In the genomic region with DNA sequence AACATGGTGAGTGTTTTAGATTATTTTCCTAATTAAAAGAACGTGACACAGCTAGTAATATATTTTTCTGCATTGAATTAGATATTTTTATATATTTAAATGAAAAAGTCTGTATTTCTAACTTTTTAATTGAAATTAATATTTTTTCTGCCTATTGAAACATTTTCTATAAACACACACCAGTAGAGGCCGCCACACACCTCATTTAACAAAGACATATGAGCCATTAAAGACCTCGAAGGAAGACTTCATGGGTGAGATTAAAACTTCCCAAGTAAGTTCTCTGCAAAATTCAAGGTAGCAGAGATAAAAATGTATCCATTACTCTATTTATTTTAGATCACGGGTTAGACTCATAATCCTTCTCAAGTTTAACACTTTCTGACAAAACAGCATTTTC, we compare ENCODE assay signal across 13 cellular contexts. TPM values are rescaled to one million over a fixed set of nuclear protein-coding genes. Genes with fewer than 3 reads are reported as not detected.
DNase-seq lines count a peak whose midpoint lies in the region; ATAC-seq and TF ChIP-seq lines count a peak whose summit lies in the region.
"Had no signal": no experiment of that assay in that cellular context is flagged by ENCODE, and none has a peak within 500 bp of the region (broad histone marks: within the 10 kb centered on the region; RNA-seq: fewer than 3 reads in every experiment).

No MANE protein-coding gene starts in this region.

- no TSS peak for BruUV-seq in Panc1 (replicated peaks; lab: Mats Ljungman, UMichigan)

- peaks cover 44% of the 10 kb centered on the region for H3K27me3 Mint-ChIP-seq in type B pancreatic cell
- H3K27me3 Mint-ChIP-seq in activated CD4-positive, alpha-beta T cell treated with anti-CD3 and anti-CD28 coated beads, Interleukin-2, amount 10 ng/mL, durations not matched to agents 7 days and 5 days, result no peaks in the 10 kb centered on the region

- H3K36me3 ChIP-seq in cardiac muscle cell, result no peaks in the 10 kb centered on the region
- H3K36me3 ChIP-seq in Panc1 (ENCODE audit: control insufficient read depth, insufficient read depth, low read length), result no peaks in the 10 kb centered on the region
- H3K36me3 ChIP-seq: Peyer's patch, tibial artery had no signal

- no peak overlapping the region for H3K4me3 Mint-ChIP-seq in type B pancreatic cell
- H3K4me3 Mint-ChIP-seq in activated CD4-positive, alpha-beta T cell treated with anti-CD3 and anti-CD28 coated beads, Interleukin-2, amount 10 ng/mL, durations not matched to agents 7 days and 5 days, result no peak overlapping the region
- H3K4me3 Mint-ChIP-seq: naive B cell had no signal

- no peaks in the 10 kb centered on the region for H3K36me3 Mint-ChIP-seq in type B pancreatic cell
- no peaks in the 10 kb centered on the region for H3K36me3 Mint-ChIP-seq in activated CD4-positive, alpha-beta T cell treated with anti-CD3 and anti-CD28 coated beads, Interleukin-2, amount 10 ng/mL, durations not matched to agents 7 days and 5 days (ENCODE audit: low read depth)

- no peaks in the 10 kb centered on the region for H3K4me1 ChIP-seq in cardiac muscle cell (ENCODE audit: low read depth)
- no peaks in the 10 kb centered on the region for H3K4me1 ChIP-seq in right cardiac atrium (ENCODE audit: control insufficient read depth, insufficient read depth, low read length)
- no peaks in the 10 kb centered on the region for H3K4me1 ChIP-seq in Panc1 (ENCODE audit: control insufficient read depth, insufficient read depth, low read length)
- H3K4me1 ChIP-seq: Peyer's patch, tibial artery had no signal

- peaks cover 26% of the 10 kb centered on the region for H3K27me3 ChIP-seq in cardiac muscle cell
- no peaks in the 10 kb centered on the region for H3K27me3 ChIP-seq in right cardiac atrium (ENCODE audit: control insufficient read depth, insufficient read depth)
- no peaks in the 10 kb centered on the region for H3K27me3 ChIP-seq in Panc1 (ENCODE audit: control insufficient read depth, insufficient read depth, low read length)
- H3K27me3 ChIP-seq: Peyer's patch, tibial artery had no signal

- peak; percentile 5 for TF ChIP-seq CTCF in cardiac muscle cell (IDR thresholded peaks at IDR 0.05; ENCODE audit: low read depth, low read length)
- peak; percentile 47; the same call in 1 of the 2 replicates for TF ChIP-seq CTCF in Panc1 (IDR thresholded peaks at IDR 0.05)
- TF ChIP-seq CTCF in fibroblast of villous mesenchyme (IDR thresholded peaks at IDR 0.05; ENCODE audit: insufficient read depth, low read depth, low read length), result no peak
- TF ChIP-seq CTCF in type B pancreatic cell (conservative IDR thresholded peaks at IDR 0.05), result peak; percentile 72

- POLR2A ChIA-PET in Panc1 (lab: Charles Lee), result no interaction called here
- POLR2A ChIA-PET in activated CD4-positive, alpha-beta T cell treated with anti-CD3 and anti-CD28 coated beads, Interleukin-2, amount 10 ng/mL, durations not matched to agents 7 days and 5 days (lab: Charles Lee), result no interaction called here

- CTCF ChIA-PET in Panc1 (lab: Charles Lee), result no interaction called here
- CTCF ChIA-PET in activated CD4-positive, alpha-beta T cell treated with anti-CD3 and anti-CD28 coated beads, Interleukin-2, amount 10 ng/mL, durations not matched to agents 7 days and 5 days (lab: Charles Lee), result no interaction called here

- H3K27ac Mint-ChIP-seq in type B pancreatic cell, result no peak overlapping the region
- no peak overlapping the region for H3K27ac Mint-ChIP-seq in activated CD4-positive, alpha-beta T cell treated with anti-CD3 and anti-CD28 coated beads, Interleukin-2, amount 10 ng/mL, durations not matched to agents 7 days and 5 days
- H3K27ac Mint-ChIP-seq: naive B cell had no signal

- ATAC-seq in right cardiac atrium, result no peak
- ATAC-seq in Panc1, result no peak
- ATAC-seq in HG02610 (IDR thresholded peaks at IDR 0.05; ENCODE audit: unreplicated experiment), result no peak

- in situ Hi-C loops in Panc1 (cut with HindIII; ENCODE audit: low pct_unique_long_range_greater_than_20kb, low sequenced_read_pairs), result no loop called here

- no peaks in the 10 kb centered on the region for H3K9me3 ChIP-seq in cardiac muscle cell (ENCODE audit: low read depth)
- H3K9me3 ChIP-seq in right cardiac atrium (ENCODE audit: control insufficient read depth, low read length), result no peaks in the 10 kb centered on the region
- no peaks in the 10 kb centered on the region for H3K9me3 ChIP-seq in Panc1 (ENCODE audit: control insufficient read depth, insufficient read depth, low read depth, low read length)
- H3K9me3 ChIP-seq: Peyer's patch had no signal

- H3K27ac ChIP-seq in cardiac muscle cell (no peak overlapping the region), right cardiac atrium (ENCODE audit: low read length) (no peak overlapping the region), Panc1 (ENCODE audit: low read length) (no peak overlapping the region)
- H3K27ac ChIP-seq: Peyer's patch, tibial artery had no signal

- H3K4me1 Mint-ChIP-seq in type B pancreatic cell (ENCODE audit: unreplicated experiment), result no peaks in the 10 kb centered on the region
- H3K4me1 Mint-ChIP-seq in activated CD4-positive, alpha-beta T cell treated with anti-CD3 and anti-CD28 coated beads, Interleukin-2, amount 10 ng/mL, durations not matched to agents 7 days and 5 days, result no peaks in the 10 kb centered on the region
- H3K4me1 Mint-ChIP-seq: naive B cell had no signal

- H3K4me3 ChIP-seq in cardiac muscle cell (no peak overlapping the region), right cardiac atrium (ENCODE audit: low read length) (no peak overlapping the region), Panc1 (ENCODE audit: low read depth in 2 of 2, low read length in 2 of 2) (no peak overlapping the region), fibroblast of villous mesenchyme (ENCODE audit: low read depth, low read length) (no peak overlapping the region)
- H3K4me3 ChIP-seq: Peyer's patch, tibial artery had no signal

- no peaks in the 10 kb centered on the region for H3K9me3 Mint-ChIP-seq in type B pancreatic cell
- no peaks in the 10 kb centered on the region for H3K9me3 Mint-ChIP-seq in activated CD4-positive, alpha-beta T cell treated with anti-CD3 and anti-CD28 coated beads, Interleukin-2, amount 10 ng/mL, durations not matched to agents 7 days and 5 days

- WGBS in right cardiac atrium, result 8% methylated on average over 4 of the region's 4 CpGs

- DNase-seq in cardiac muscle cell (ENCODE audit: low read depth in 1 of 2, low spot score in 1 of 2) (peak; percentile 0 to 56), right cardiac atrium (no peak), Panc1 (ENCODE audit: low read depth, low spot score) (no peak), fibroblast of villous mesenchyme (ENCODE audit: low read depth) (peak; percentile 2), type B pancreatic cell (ENCODE audit: extremely low spot score, unreplicated experiment) (no peak), NCI-H345 (lab: John Stamatoyannopoulos, UW) (no peak)
- DNase-seq in activated CD4-positive, alpha-beta T cell treated with anti-CD3 and anti-CD28 coated beads, Interleukin-2, amount 10 ng/mL, durations not matched to agents 7 days and 5 days, result no peak
- DNase-seq: activated CD4-positive, alpha-beta T cell treated with anti-CD3 and anti-CD28 coated beads for 48 hours; naive B cell; Peyer's patch; stimulated activated CD4-positive, alpha-beta T cell treated with anti-CD3 and anti-CD28 coated beads, Interleukin-4, amount 100 ng/mL, for 1 hour; tibial artery had no signal

- intact Hi-C loops in right cardiac atrium (cut with DNase I) (loop anchor here in 2 of 4 donors (10.0 kb wide), 1 partner anchor 79 kb away; no protein-coding TSS in a partner anchor), Panc1 (cut with micrococcal nuclease; ENCODE audit: unreplicated experiment) (no loop called here)

RNA-seq across cellular contexts. Expression of a gene that starts 8.3 kb away (rescaled TPM):
- total RNA-seq in cardiac muscle cell (under 0.01 and 0.09 TPM in 2 replicates), right cardiac atrium (under 1 TPM; 0.51 to 0.81 (median 0.75) TPM), Panc1 (2021; ENCODE audit: unreplicated experiment) (0.59 TPM), fibroblast of villous mesenchyme (not detected in 2 replicates), type B pancreatic cell (ENCODE audit: low replicate concordance) (4.9 and 5.4 TPM in 2 replicates)
- polyA plus RNA-seq in cardiac muscle cell (not detected in 2 replicates), right cardiac atrium (0.43 TPM)
- 0.22 TPM for polyA plus RNA-seq in Panc1 (2012; ENCODE audit: insufficient read length)
- not detected for total RNA-seq in activated CD4-positive, alpha-beta T cell treated with anti-CD3 and anti-CD28 coated beads, Interleukin-2, amount 10 ng/mL, durations not matched to agents 7 days and 5 days

Comparison
In these comparisons a context has a peak if more than half of its experiments do, and no peak if none do; other contexts are left out.
1. DNase-seq: peak in cardiac muscle cell (2 of 2) and fibroblast of villous mesenchyme (single experiment); none in right cardiac atrium (0 of 3), Panc1 (single experiment), type B pancreatic cell (single experiment), activated CD4-positive, alpha-beta T cell treated with anti-CD3 and anti-CD28 coated beads, Interleukin-2, amount 10 ng/mL, durations not matched to agents 7 days and 5 days (single experiment) and NCI-H345 (single experiment).